In genomic region chr22:46618667-46619066, GRCh38 we compare ENCODE assay signal across 15 cellular contexts. TPM values are rescaled to one million over a fixed set of nuclear protein-coding genes. Genes with fewer than 3 reads are reported as not detected.
DNase-seq lines count a peak whose midpoint lies in the region; ATAC-seq and TF ChIP-seq lines count a peak whose summit lies in the region.
"Had no signal": no experiment of that assay in that cellular context is flagged by ENCODE, and none has a peak within 500 bp of the region (broad histone marks: within the 10 kb centered on the region; RNA-seq: fewer than 3 reads in every experiment).

No MANE protein-coding gene starts in this region.

- H3K4me1 Mint-ChIP-seq in GM23338, result peaks cover 9% of the 10 kb centered on the region

- TF ChIP-seq CTCF in GM23338 (conservative IDR thresholded peaks at IDR 0.05; ENCODE audit: low read depth in 2 of 2) (no peak), dorsolateral prefrontal cortex (IDR thresholded peaks at IDR 0.05 in 54 of 56, conservative IDR thresholded peaks at IDR 0.05 in 2 of 56; ENCODE audit: low read depth in 1 of 56, partially characterized antibody in 56 of 56) (no peak), left lung (IDR thresholded peaks at IDR 0.05) (no peak), gastrocnemius medialis (IDR thresholded peaks at IDR 0.05 in 4 of 5, conservative IDR thresholded peaks at IDR 0.05 in 1 of 5) (no peak)

- H3K79me2 ChIP-seq in GM23338 (replicated peaks; ENCODE audit: insufficient read depth), result peaks cover 6% of the 10 kb centered on the region; the same call in 1 of the 2 replicates

- H4K20me1 ChIP-seq in GM23338 (replicated peaks; ENCODE audit: insufficient read depth), result no peaks in the 10 kb centered on the region

- no peaks in the 10 kb centered on the region for H3K9me3 ChIP-seq in left lung
- no peaks in the 10 kb centered on the region for H3K9me3 ChIP-seq in gastrocnemius medialis
- H3K9me3 ChIP-seq: testis had no signal

- no peak for TF ChIP-seq POLR2A in gastrocnemius medialis (IDR thresholded peaks at IDR 0.05)

- H3F3A ChIP-seq in GM23338 (replicated peaks; ENCODE audit: low read depth), result 0 out of 2 replicates have a peak, but pooled peaks cover 4% of the 10 kb centered on the region

- H3K27ac ChIP-seq in GM23338 (ENCODE audit: low read depth) (no peak overlapping the region), dorsolateral prefrontal cortex (peak overlapping the region in 50 of 59 donors; percentile 4 to 86 (median 65)), left lung (no peak overlapping the region), gastrocnemius medialis (peak overlapping the region in 2 of 4 donors; percentile 9 to 66)
- H3K27ac ChIP-seq: neural progenitor cell, testis had no signal

- H3K9me2 ChIP-seq in GM23338 (ENCODE audit: insufficient read depth), result no peaks in the 10 kb centered on the region

- H2AFZ ChIP-seq in GM23338, result no peak overlapping the region
- H2AFZ ChIP-seq: neural progenitor cell had no signal

- no peak overlapping the region for H3K4me3 Mint-ChIP-seq in GM23338
- H3K4me3 Mint-ChIP-seq: neural progenitor cell had no signal

- H3K27me3 Mint-ChIP-seq in GM23338 (ENCODE audit: insufficient read depth, low read depth, poor library complexity), result peaks cover 4% of the 10 kb centered on the region

- H3K4me3 ChIP-seq in GM23338 (no peak overlapping the region), dorsolateral prefrontal cortex (no peak overlapping the region), left lung (no peak overlapping the region), gastrocnemius medialis (no peak overlapping the region)
- H3K4me3 ChIP-seq: neural progenitor cell, testis had no signal

- no peaks in the 10 kb centered on the region for H3K36me3 Mint-ChIP-seq in GM23338 (ENCODE audit: low read depth)

- H3K27me3 ChIP-seq in GM23338 (ENCODE audit: insufficient read depth) (no peaks in the 10 kb centered on the region), dorsolateral prefrontal cortex (no peaks in the 10 kb centered on the region), left lung (no peaks in the 10 kb centered on the region), gastrocnemius medialis (no peaks in the 10 kb centered on the region)
- H3K27me3 ChIP-seq: neural progenitor cell, testis had no signal

- H3K9me3 Mint-ChIP-seq in GM23338, result peaks cover 4% of the 10 kb centered on the region; the same call in 1 of the 3 replicates
- H3K9me3 Mint-ChIP-seq: neural progenitor cell had no signal

- H3K27ac Mint-ChIP-seq in GM23338, result peak overlapping the region; percentile 27; the same call in 1 of the 2 replicates

- ATAC-seq in GM23338 (no peak), left lung (peak; percentile 75), gastrocnemius medialis (peak; percentile 2 to 53), HG02623 (IDR thresholded peaks at IDR 0.05; ENCODE audit: unreplicated experiment) (no peak), GM21526 (IDR thresholded peaks at IDR 0.05; ENCODE audit: low FRiP score, unreplicated experiment) (no peak)

- H3K36me3 ChIP-seq in GM23338 (ENCODE audit: insufficient read depth) (no peaks in the 10 kb centered on the region), left lung (no peaks in the 10 kb centered on the region), gastrocnemius medialis (no peaks in the 10 kb centered on the region)
- H3K36me3 ChIP-seq: neural progenitor cell had no signal

- no peak overlapping the region for H3K4me2 ChIP-seq in GM23338
- H3K4me2 ChIP-seq: neural progenitor cell had no signal

- in situ Hi-C loops in gastrocnemius medialis (cut with MboI; ENCODE audit: low sequenced_read_pairs in 4 of 4), result no loop called here

- no peak for DNase-seq in GM23338 (ENCODE audit: low spot score)
- no peak for DNase-seq in dorsolateral prefrontal cortex
- peak; percentile 76 to 80 for DNase-seq in left lung
- no peak for DNase-seq in gastrocnemius medialis
- no peak for DNase-seq in mesenteric fat pad (ENCODE audit: low spot score)
- no peak for DNase-seq in Kasumi-1 (lab: John Stamatoyannopoulos, UW)
- DNase-seq: activated CD4-positive, alpha-beta T cell treated with anti-CD3 and anti-CD28 coated beads, Interleukin-2, amount 50 U/mL, for 4 hours; activated naive CD4-positive, alpha-beta T cell treated with Interleukin-2 at 50 U/mL for 16 hours; midbrain; NCI-H526; OCI-M1; testis had no signal

- intact Hi-C loops in dorsolateral prefrontal cortex (cut with DNase I), result no loop called here
- intact Hi-C loops in left lung (cut with DNase I), result no loop called here
- intact Hi-C loops in gastrocnemius medialis (cut with DNase I; ENCODE audit: low total_unique reads), result no loop called here

- H3K4me1 ChIP-seq in GM23338 (ENCODE audit: insufficient read depth) (peaks cover 4% of the 10 kb centered on the region; the same call in 1 of the 2 replicates), left lung (peaks cover 3 to 67% of the 10 kb centered on the region in 2 donors), gastrocnemius medialis (peaks cover 32 to 35% of the 10 kb centered on the region in 2 donors)

TF ChIP-seq in GM23338, 12 proteins besides CTCF, POLR2A, EP300 and RAD21:
- TF ChIP-seq ZNF331 (CRISPR knock-in tag; IDR thresholded peaks at IDR 0.05; ENCODE audit: low read depth) (no peak), JUNB (IDR thresholded peaks at IDR 0.05; ENCODE audit: unreplicated experiment) (no peak), STAT1 (IDR thresholded peaks at IDR 0.05; ENCODE audit: unreplicated experiment) (no peak), REST (IDR thresholded peaks at IDR 0.05; ENCODE audit: unreplicated experiment) (no peak), EZH2 (IDR thresholded peaks at IDR 0.05; ENCODE audit: low read depth, unreplicated experiment) (no peak), ETS1 (IDR thresholded peaks at IDR 0.05) (no peak), ZNF114 (CRISPR knock-in tag; IDR thresholded peaks at IDR 0.05) (no peak), EZH2phosphoT487 (IDR thresholded peaks at IDR 0.05; ENCODE audit: unreplicated experiment) (no peak), NANOG (IDR thresholded peaks at IDR 0.05; ENCODE audit: borderline replicate concordance) (no peak)

RNA-seq across cellular contexts. Expression of gene GRAMD4, which starts 1.5 kb away (rescaled TPM):
- 19.7 and 81.8 TPM in 2 replicates for total RNA-seq in GM23338 (2014; rRNA removed; shearing (Covaris generic))
- 2.7 and 3.1 TPM in 2 replicates for polyA plus RNA-seq in GM23338 (2016; fragmentation: Nextera tagmentation; extraction: Ambion mirVana)
- total RNA-seq in dorsolateral prefrontal cortex (10 to 100 TPM; 33.2 to 89.6 (median 61.9) TPM), left lung (10 to 100 TPM; 61.8 to 78.2 TPM), gastrocnemius medialis (100 to 1,000 TPM in 1 of 4 donors, 10 to 100 TPM in 3; 16.7 to 106 (median 53.3) TPM), mesenteric fat pad (37.8 TPM)

Comparison
In these comparisons a context has a peak if more than half of its experiments do, and no peak if none do; other contexts are left out.
1. ATAC-seq: peak in left lung (single experiment) and gastrocnemius medialis (2 of 2); none in GM23338 (single experiment), HG02623 (single experiment) and GM21526 (single experiment).
2. DNase-seq: peak in left lung (2 of 2); none in GM23338 (single experiment), dorsolateral prefrontal cortex (0 of 10), gastrocnemius medialis (0 of 2), mesenteric fat pad (single experiment) and Kasumi-1 (0 of 2).
3. H3K27ac ChIP-seq: peak in dorsolateral prefrontal cortex (50 of 59); none in GM23338 (single experiment) and left lung (0 of 2).